In the genomic region with DNA sequence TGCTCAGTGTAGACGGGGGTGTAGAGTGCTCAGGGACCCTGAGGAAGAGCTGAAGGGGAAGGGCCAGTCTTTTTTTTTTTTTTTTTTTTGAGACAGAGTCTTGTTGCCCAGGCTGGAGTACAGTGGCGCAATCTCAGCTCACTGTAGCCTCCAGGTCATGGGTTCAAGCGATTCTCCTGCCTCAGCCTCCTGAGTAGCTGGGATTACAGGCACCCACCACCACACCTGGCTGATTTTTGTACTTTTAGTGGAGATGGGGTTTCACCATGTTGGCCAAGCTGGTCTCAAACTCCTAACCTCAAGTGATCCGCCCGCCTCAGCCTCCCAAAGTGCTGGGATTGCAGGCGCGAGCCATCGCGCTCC, we compare ENCODE assay signal across 1 cellular context.
TF ChIP-seq lines count a peak whose summit lies in the region.

No MANE protein-coding gene starts in this region.

TF ChIP-seq in HepG2, 621 proteins besides CTCF, POLR2A, EP300 and RAD21:
- TF ChIP-seq, protein P1, sequence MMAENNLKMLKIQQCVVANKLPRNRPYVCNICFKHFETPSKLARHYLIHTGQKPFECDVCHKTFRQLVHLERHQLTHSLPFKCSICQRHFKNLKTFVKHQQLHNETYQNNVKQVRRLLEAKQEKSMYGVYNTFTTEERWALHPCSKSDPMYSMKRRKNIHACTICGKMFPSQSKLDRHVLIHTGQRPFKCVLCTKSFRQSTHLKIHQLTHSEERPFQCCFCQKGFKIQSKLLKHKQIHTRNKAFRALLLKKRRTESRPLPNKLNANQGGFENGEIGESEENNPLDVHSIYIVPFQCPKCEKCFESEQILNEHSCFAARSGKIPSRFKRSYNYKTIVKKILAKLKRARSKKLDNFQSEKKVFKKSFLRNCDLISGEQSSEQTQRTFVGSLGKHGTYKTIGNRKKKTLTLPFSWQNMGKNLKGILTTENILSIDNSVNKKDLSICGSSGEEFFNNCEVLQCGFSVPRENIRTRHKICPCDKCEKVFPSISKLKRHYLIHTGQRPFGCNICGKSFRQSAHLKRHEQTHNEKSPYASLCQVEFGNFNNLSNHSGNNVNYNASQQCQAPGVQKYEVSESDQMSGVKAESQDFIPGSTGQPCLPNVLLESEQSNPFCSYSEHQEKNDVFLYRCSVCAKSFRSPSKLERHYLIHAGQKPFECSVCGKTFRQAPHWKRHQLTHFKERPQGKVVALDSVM (CRISPR knock-in tag; IDR thresholded peaks at IDR 0.05) = peak; percentile 98
- 0 out of 2 replicates have a peak, but pooled peaks have one; percentile 9 for TF ChIP-seq ZNF878 (CRISPR knock-in tag; IDR thresholded peaks at IDR 0.05)
- 0 out of 2 replicates have a peak, but pooled peaks have one; percentile 5 for TF ChIP-seq ZMAT3 (CRISPR knock-in tag; conservative IDR thresholded peaks at IDR 0.05)
- TF ChIP-seq CEBPG (CRISPR knock-in tag; IDR thresholded peaks at IDR 0.05) = peak; percentile 23; the same call in 1 of the 2 replicates
- TF ChIP-seq, protein P2, sequence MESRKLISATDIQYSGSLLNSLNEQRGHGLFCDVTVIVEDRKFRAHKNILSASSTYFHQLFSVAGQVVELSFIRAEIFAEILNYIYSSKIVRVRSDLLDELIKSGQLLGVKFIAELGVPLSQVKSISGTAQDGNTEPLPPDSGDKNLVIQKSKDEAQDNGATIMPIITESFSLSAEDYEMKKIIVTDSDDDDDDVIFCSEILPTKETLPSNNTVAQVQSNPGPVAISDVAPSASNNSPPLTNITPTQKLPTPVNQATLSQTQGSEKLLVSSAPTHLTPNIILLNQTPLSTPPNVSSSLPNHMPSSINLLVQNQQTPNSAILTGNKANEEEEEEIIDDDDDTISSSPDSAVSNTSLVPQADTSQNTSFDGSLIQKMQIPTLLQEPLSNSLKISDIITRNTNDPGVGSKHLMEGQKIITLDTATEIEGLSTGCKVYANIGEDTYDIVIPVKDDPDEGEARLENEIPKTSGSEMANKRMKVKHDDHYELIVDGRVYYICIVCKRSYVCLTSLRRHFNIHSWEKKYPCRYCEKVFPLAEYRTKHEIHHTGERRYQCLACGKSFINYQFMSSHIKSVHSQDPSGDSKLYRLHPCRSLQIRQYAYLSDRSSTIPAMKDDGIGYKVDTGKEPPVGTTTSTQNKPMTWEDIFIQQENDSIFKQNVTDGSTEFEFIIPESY (CRISPR knock-in tag; IDR thresholded peaks at IDR 0.05) = peak; percentile 24; the same call in 1 of the 2 replicates
- TF ChIP-seq MZF1 (CRISPR knock-in tag; IDR thresholded peaks at IDR 0.05; ENCODE audit: borderline replicate concordance) = 0 out of 2 replicates have a peak, but pooled peaks have one; percentile 12
- 0 out of 2 replicates have a peak, but pooled peaks have one; percentile 7 for TF ChIP-seq ZSCAN31 (CRISPR knock-in tag; IDR thresholded peaks at IDR 0.05; ENCODE audit: low read depth)
- TF ChIP-seq ZNF772 (CRISPR knock-in tag; IDR thresholded peaks at IDR 0.05) = 0 out of 2 replicates have a peak, but pooled peaks have one; percentile 11
- 0 out of 2 replicates have a peak, but pooled peaks have one; percentile 15 for TF ChIP-seq ZNF343 (CRISPR knock-in tag; IDR thresholded peaks at IDR 0.05)
- peak; percentile 0; the same call in 1 of the 2 replicates for TF ChIP-seq ZNF414 (CRISPR knock-in tag; IDR thresholded peaks at IDR 0.05)
- TF ChIP-seq, protein P3, sequence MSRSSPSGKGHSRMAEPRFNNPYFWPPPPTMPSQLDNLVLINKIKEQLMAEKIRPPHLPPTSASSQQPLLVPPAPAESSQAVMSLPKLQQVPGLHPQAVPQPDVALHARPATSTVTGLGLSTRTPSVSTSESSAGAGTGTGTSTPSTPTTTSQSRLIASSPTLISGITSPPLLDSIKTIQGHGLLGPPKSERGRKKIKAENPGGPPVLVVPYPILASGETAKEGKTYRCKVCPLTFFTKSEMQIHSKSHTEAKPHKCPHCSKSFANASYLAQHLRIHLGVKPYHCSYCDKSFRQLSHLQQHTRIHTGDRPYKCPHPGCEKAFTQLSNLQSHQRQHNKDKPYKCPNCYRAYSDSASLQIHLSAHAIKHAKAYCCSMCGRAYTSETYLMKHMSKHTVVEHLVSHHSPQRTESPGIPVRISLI (CRISPR knock-in tag; IDR thresholded peaks at IDR 0.05; ENCODE audit: borderline replicate concordance) = peak; percentile 47; the same call in 1 of the 2 replicates
- peak; percentile 69; the same call in 1 of the 2 replicates for TF ChIP-seq GFI1 (CRISPR knock-in tag; IDR thresholded peaks at IDR 0.05; ENCODE audit: borderline replicate concordance)
- TF ChIP-seq, protein P4, sequence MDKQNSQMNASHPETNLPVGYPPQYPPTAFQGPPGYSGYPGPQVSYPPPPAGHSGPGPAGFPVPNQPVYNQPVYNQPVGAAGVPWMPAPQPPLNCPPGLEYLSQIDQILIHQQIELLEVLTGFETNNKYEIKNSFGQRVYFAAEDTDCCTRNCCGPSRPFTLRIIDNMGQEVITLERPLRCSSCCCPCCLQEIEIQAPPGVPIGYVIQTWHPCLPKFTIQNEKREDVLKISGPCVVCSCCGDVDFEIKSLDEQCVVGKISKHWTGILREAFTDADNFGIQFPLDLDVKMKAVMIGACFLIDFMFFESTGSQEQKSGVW (CRISPR knock-in tag; IDR thresholded peaks at IDR 0.05; ENCODE audit: borderline replicate concordance) = 0 out of 2 replicates have a peak, but pooled peaks have one; percentile 42
- TF ChIP-seq KDM1A (CRISPR knock-in tag; IDR thresholded peaks at IDR 0.05) = peak; percentile 76; the same call in 1 of the 2 replicates
- peak; percentile 71 for TF ChIP-seq NR2F6 (IDR thresholded peaks at IDR 0.05)
- TF ChIP-seq NR2F6 (CRISPR knock-in tag; IDR thresholded peaks at IDR 0.05) = peak; percentile 66; the same call in 1 of the 2 replicates
- peak; percentile 40 to 70; a peak in 3 of 4 replicates for TF ChIP-seq NR2F1 (CRISPR knock-in tag; IDR thresholded peaks at IDR 0.05)
- TF ChIP-seq CEBPB (IDR thresholded peaks at IDR 0.05; ENCODE audit: borderline replicate concordance, low read depth, low read length) = peak; percentile 28; the same call in 1 of the 2 replicates
TF ChIP-seq in HepG2: peak in this region for 17; not testable (repeated sequence) for 604.
